In the genomic region with DNA sequence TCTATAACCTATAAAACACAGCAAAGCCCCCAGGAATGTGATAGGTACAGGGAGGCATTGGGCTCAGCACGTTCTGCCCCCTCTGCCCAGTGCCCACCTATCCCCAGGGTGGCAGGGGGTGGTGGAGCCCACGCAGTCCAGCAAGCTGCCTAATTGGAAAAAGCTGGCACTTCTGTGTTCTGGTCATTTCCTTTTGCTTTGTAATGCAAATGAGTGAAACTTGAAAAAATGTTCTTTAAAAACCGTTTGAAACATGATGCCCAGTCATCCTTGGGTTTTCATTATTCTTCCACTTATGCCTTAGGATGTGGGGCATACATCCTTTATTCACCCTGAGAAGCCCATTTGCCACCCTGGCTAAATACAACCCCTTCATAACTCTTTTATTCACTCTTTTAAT, we compare ENCODE assay signal across 30 cellular contexts.
"Had no signal": no experiment of that assay in that cellular context is flagged by ENCODE, and none has a peak within 500 bp of the region (broad histone marks: within the 10 kb centered on the region; RNA-seq: fewer than 3 reads in every experiment).

No MANE protein-coding gene starts in this region.

- ATAC-seq: activated CD8-positive, alpha-beta T cell treated with anti-CD3 and anti-CD28 coated beads for 36 hours; activated naive CD4-positive, alpha-beta T cell treated with anti-CD3 and anti-CD28 coated beads, Interleukin-2, amount 50 U/mL, for 72 hours; activated T-cell treated with anti-CD3 and anti-CD28 coated beads, Interleukin-2, amount 50 U/mL, for 4 hours; activated T-cell treated with anti-CD3 and anti-CD28 coated beads, Interleukin-2, amount 50 U/mL, for 72 hours; activated T-helper 17 cell treated with anti-CD3 and anti-CD28 coated beads, Interleukin-2, amount 50 U/mL, for 72 hours had no signal

- H3K9me3 ChIP-seq: adrenal gland, colonic mucosa had no signal

- H3K36me3 ChIP-seq: adrenal gland, cardiac muscle cell, colonic mucosa had no signal

- H3K4me3 ChIP-seq: adrenal gland, cardiac muscle cell, colonic mucosa had no signal

- H3K27me3 ChIP-seq: adrenal gland, cardiac muscle cell, colonic mucosa had no signal

- H3K4me1 ChIP-seq: adrenal gland, colonic mucosa had no signal

- DNase-seq: activated B cell treated with CpG ODN at 0.5 μM for 24 hours; activated CD4-positive, alpha-beta memory T cell treated with anti-CD3 and anti-CD28 coated beads for 36 hours; activated CD4-positive, alpha-beta T cell treated with anti-CD3 and anti-CD28 coated beads for 4 hours; activated CD4-positive, alpha-beta T cell treated with anti-CD3 and anti-CD28 coated beads, Interleukin-2, amount 10 ng/mL, durations not matched to agents 24 days and 14 days; activated CD4-positive, alpha-beta T cell treated with anti-CD3 and anti-CD28 coated beads, Interleukin-2, amount 50 U/mL, for 1 hour; activated CD4-positive, alpha-beta T cell treated with anti-CD3 and anti-CD28 coated beads, Interleukin-2, amount 50 U/mL, for 4 hours; activated CD4-positive, CD25-positive, alpha-beta regulatory T cell treated with anti-CD3 and anti-CD28 coated beads, Interleukin-2, amount 50 U/mL, for 72 hours; activated CD8-positive, alpha-beta memory T cell treated with anti-CD3 and anti-CD28 coated beads, Interleukin-2, amount 50 U/mL, for 4 hours; activated CD8-positive, alpha-beta T cell treated with anti-CD3 and anti-CD28 coated beads for 36 hours; activated effector memory CD4-positive, alpha-beta T cell treated with anti-CD3 and anti-CD28 coated beads, Interleukin-2, amount 50 U/mL, for 16 hours; activated gamma-delta T cell treated with Interleukin-2 at 50 U/mL for 16 hours; activated naive CD4-positive, alpha-beta T cell; activated naive CD4-positive, alpha-beta T cell treated with anti-CD3 and anti-CD28 coated beads for 36 hours; activated naive CD4-positive, alpha-beta T cell treated with anti-CD3 and anti-CD28 coated beads, Interleukin-2, amount 50 U/mL, for 16 hours; activated naive CD8-positive, alpha-beta T cell treated with anti-CD3 and anti-CD28 coated beads for 36 hours; activated T-cell treated with anti-CD3 and anti-CD28 coated beads for 4 hours; activated T-cell treated with anti-CD3 and anti-CD28 coated beads, Interleukin-2, amount 50 U/mL, for 1 hour; activated T-cell treated with anti-CD3 and anti-CD28 coated beads, Interleukin-2, amount 50 U/mL, for 4 hours; activated T-cell treated with anti-CD3 and anti-CD28 coated beads, Interleukin-2, amount 50 U/mL, for 72 hours; adrenal gland; amniotic stem cell; aorta; caudate nucleus; cerebellar nuclear complex; colonic mucosa; T-helper 2 cell; T-helper 9 cell had no signal
